In genomic region chr3:72327008-72327407, GRCh38 we compare ENCODE assay signal across 8 cellular contexts.
"Had no signal": no experiment of that assay in that cellular context is flagged by ENCODE, and none has a peak within 500 bp of the region (broad histone marks: within the 10 kb centered on the region; RNA-seq: fewer than 3 reads in every experiment).

No MANE protein-coding gene starts in this region.

- H3K36me3 Mint-ChIP-seq: IgD-negative memory B cell had no signal

- H3K27ac ChIP-seq: HL-60, KMS-11 had no signal

- ATAC-seq: HepG2, K562 had no signal

- H3K4me1 Mint-ChIP-seq: IgD-negative memory B cell had no signal

- H3K4me3 ChIP-seq: K562 had no signal

- H3K9ac ChIP-seq: KMS-11 had no signal

- H3K4me3 Mint-ChIP-seq: IgD-negative memory B cell had no signal

- DNase-seq: IMR-90, KBM-7, KG1 had no signal

- H3K9me3 Mint-ChIP-seq: IgD-negative memory B cell had no signal

- FAIRE-seq: HepG2, K562 had no signal

- H3K4me2 ChIP-seq: KMS-11 had no signal

- H3K27ac Mint-ChIP-seq: IgD-negative memory B cell had no signal
